ENCODE assay signal across 11 cellular contexts in genomic region chr1:35029756-35030155, GRCh38. TPM values are rescaled to one million over a fixed set of nuclear protein-coding genes. Genes with fewer than 3 reads are reported as not detected.
DNase-seq lines count a peak whose midpoint lies in the region; TF ChIP-seq lines count a peak whose summit lies in the region.
"Had no signal": no experiment of that assay in that cellular context is flagged by ENCODE, and none has a peak within 500 bp of the region (broad histone marks: within the 10 kb centered on the region; RNA-seq: fewer than 3 reads in every experiment).

No MANE protein-coding gene starts in this region.

- H4K20me1 ChIP-seq in MM.1S (ENCODE audit: insufficient read depth, low read length), result no peaks in the 10 kb centered on the region

- no peaks in the 10 kb centered on the region for H3K9me3 Mint-ChIP-seq in dendritic cell treated with granulocyte-macrophage colony-stimulating factor and Interleukin-4, amounts not matched to agents 40 ng/mL and 50 ng/mL, for 4 days

- peak overlapping the region; percentile 70; the same call in 1 of the 2 replicates for H3K4me2 ChIP-seq in MM.1S (ENCODE audit: low read depth, low read length)

- no peak for TF ChIP-seq CTCF in MM.1S (IDR thresholded peaks at IDR 0.05; ENCODE audit: low read length)
- no peak for TF ChIP-seq CTCF in tibial nerve (IDR thresholded peaks at IDR 0.05)

- H3K36me3 ChIP-seq in MM.1S (replicated peaks; ENCODE audit: insufficient read depth, low read length) (no peaks in the 10 kb centered on the region), neuron (ENCODE audit: insufficient read depth, low read length) (peaks cover 15% of the 10 kb centered on the region), tibial nerve (peaks cover 0 to 15% (median 0%) of the 10 kb centered on the region in 3 donors)

- H3K4me1 ChIP-seq in MM.1S (ENCODE audit: low read length), result no peaks in the 10 kb centered on the region; the same call in 1 of the 2 replicates
- H3K4me1 ChIP-seq in neuron (ENCODE audit: insufficient read depth, low read length), result peaks cover 13% of the 10 kb centered on the region
- peaks cover 0 to 31% (median 10%) of the 10 kb centered on the region in 4 donors for H3K4me1 ChIP-seq in tibial nerve

- TF ChIP-seq POLR2A in tibial nerve (IDR thresholded peaks at IDR 0.05), result no peak

- H3K27ac ChIP-seq in MM.1S (ENCODE audit: low read length) (no peak overlapping the region), tibial nerve (no peak overlapping the region)

- no peaks in the 10 kb centered on the region for H3K27me3 Mint-ChIP-seq in dendritic cell treated with granulocyte-macrophage colony-stimulating factor and Interleukin-4, amounts not matched to agents 40 ng/mL and 50 ng/mL, for 4 days

- H3K4me1 Mint-ChIP-seq in dendritic cell treated with granulocyte-macrophage colony-stimulating factor and Interleukin-4, amounts not matched to agents 40 ng/mL and 50 ng/mL, for 4 days (ENCODE audit: low read depth), result peaks cover 44% of the 10 kb centered on the region

- H3K4me3 Mint-ChIP-seq in dendritic cell treated with granulocyte-macrophage colony-stimulating factor and Interleukin-4, amounts not matched to agents 40 ng/mL and 50 ng/mL, for 4 days, result peak overlapping the region; percentile 96

- H3K9me3 ChIP-seq in MM.1S (replicated peaks; ENCODE audit: insufficient read depth, low read length) (no peaks in the 10 kb centered on the region), neuron (ENCODE audit: low read length) (peaks cover 6% of the 10 kb centered on the region), tibial nerve (peaks cover 0 to 11% (median 0%) of the 10 kb centered on the region in 4 donors)

- intact Hi-C loops in dendritic cell treated with granulocyte-macrophage colony-stimulating factor and Interleukin-4, amounts not matched to agents 40 ng/mL and 50 ng/mL, for 4 days (cut with micrococcal nuclease), result loop anchor here (2.0 kb wide), 2 partner anchors 49 to 163 kb away; partner anchors contain the start of genes SFPQ and ZMYM1
- intact Hi-C loops in posterior vena cava (cut with DNase I), result no loop called here

- H3K4me3 ChIP-seq in MM.1S (ENCODE audit: low read length) (no peak overlapping the region), neuron (ENCODE audit: low read length) (peak overlapping the region; percentile 78), tibial nerve (peak overlapping the region in 1 of 4 donors; percentile 78)

- DNase-seq in GF-D8 (lab: John Stamatoyannopoulos, UW), result peak; percentile 28
- DNase-seq in MM.1S, result no peak
- no peak for DNase-seq in posterior vena cava (ENCODE audit: low spot score)
- DNase-seq in tibial nerve (ENCODE audit: low spot score in 2 of 2), result no peak
- no peak for DNase-seq in NCI-H510A treated with DMSO at 0.1 percent for 48 hours (lab: John Stamatoyannopoulos, UW)
- no peak for DNase-seq in SW480 (ENCODE audit: low spot score)
- DNase-seq: activated effector memory CD4-positive, alpha-beta T cell treated with anti-CD3 and anti-CD28 coated beads, Interleukin-2, amount 50 U/mL, for 16 hours; foreskin melanocyte; NCI-H187 treated with DMSO at 0.1 percent for 48 hours had no signal

- peaks cover 32% of the 10 kb centered on the region for H3K79me2 ChIP-seq in MM.1S (ENCODE audit: low read length)

- no peak overlapping the region for H2AFZ ChIP-seq in MM.1S (ENCODE audit: low read length)
- H2AFZ ChIP-seq in neuron (ENCODE audit: low read depth, low read length), result no peak overlapping the region

- peaks cover 68% of the 10 kb centered on the region for H3K36me3 Mint-ChIP-seq in dendritic cell treated with granulocyte-macrophage colony-stimulating factor and Interleukin-4, amounts not matched to agents 40 ng/mL and 50 ng/mL, for 4 days (ENCODE audit: low read depth)

- H3K9me2 ChIP-seq in MM.1S (replicated peaks; ENCODE audit: insufficient read depth, low read length), result no peaks in the 10 kb centered on the region

- peak overlapping the region; percentile 95 for H3K27ac Mint-ChIP-seq in dendritic cell treated with granulocyte-macrophage colony-stimulating factor and Interleukin-4, amounts not matched to agents 40 ng/mL and 50 ng/mL, for 4 days

- H3K27me3 ChIP-seq in MM.1S (replicated peaks; ENCODE audit: insufficient read depth, low read length) (no peaks in the 10 kb centered on the region), neuron (ENCODE audit: insufficient read depth, low read length) (no peaks in the 10 kb centered on the region), tibial nerve (no peaks in the 10 kb centered on the region)

- peaks cover 5% of the 10 kb centered on the region for H3F3A ChIP-seq in MM.1S (ENCODE audit: insufficient read depth, low read length)

- TF ChIP-seq EP300 in tibial nerve (IDR thresholded peaks at IDR 0.05), result no peak

- no peak overlapping the region for H3K9ac ChIP-seq in MM.1S (ENCODE audit: low read length)

RNA-seq across cellular contexts. Expression of gene ZMYM6, which starts 2.0 kb away (rescaled TPM):
- 10 to 100 TPM; 20.8 to 21.4 TPM for total RNA-seq in posterior vena cava
- total RNA-seq in tibial nerve, result 10 to 100 TPM; 14.7 to 21.4 (median 17.4) TPM

RNA-seq across cellular contexts. Expression of gene TMEM35B, which starts 44.6 kb away (rescaled TPM):
- total RNA-seq in posterior vena cava (10 to 100 TPM; 22.4 to 33.0 TPM), tibial nerve (10 to 100 TPM; 42.9 to 66.5 (median 62.2) TPM)

RNA-seq across cellular contexts. Expression of gene ZMYM1, which starts 49.4 kb away (rescaled TPM):
- total RNA-seq in posterior vena cava (10 to 100 TPM; 12.8 to 14.4 TPM), tibial nerve (10 to 100 TPM; 10.5 to 17.4 (median 13.4) TPM)
